In the genomic region with DNA sequence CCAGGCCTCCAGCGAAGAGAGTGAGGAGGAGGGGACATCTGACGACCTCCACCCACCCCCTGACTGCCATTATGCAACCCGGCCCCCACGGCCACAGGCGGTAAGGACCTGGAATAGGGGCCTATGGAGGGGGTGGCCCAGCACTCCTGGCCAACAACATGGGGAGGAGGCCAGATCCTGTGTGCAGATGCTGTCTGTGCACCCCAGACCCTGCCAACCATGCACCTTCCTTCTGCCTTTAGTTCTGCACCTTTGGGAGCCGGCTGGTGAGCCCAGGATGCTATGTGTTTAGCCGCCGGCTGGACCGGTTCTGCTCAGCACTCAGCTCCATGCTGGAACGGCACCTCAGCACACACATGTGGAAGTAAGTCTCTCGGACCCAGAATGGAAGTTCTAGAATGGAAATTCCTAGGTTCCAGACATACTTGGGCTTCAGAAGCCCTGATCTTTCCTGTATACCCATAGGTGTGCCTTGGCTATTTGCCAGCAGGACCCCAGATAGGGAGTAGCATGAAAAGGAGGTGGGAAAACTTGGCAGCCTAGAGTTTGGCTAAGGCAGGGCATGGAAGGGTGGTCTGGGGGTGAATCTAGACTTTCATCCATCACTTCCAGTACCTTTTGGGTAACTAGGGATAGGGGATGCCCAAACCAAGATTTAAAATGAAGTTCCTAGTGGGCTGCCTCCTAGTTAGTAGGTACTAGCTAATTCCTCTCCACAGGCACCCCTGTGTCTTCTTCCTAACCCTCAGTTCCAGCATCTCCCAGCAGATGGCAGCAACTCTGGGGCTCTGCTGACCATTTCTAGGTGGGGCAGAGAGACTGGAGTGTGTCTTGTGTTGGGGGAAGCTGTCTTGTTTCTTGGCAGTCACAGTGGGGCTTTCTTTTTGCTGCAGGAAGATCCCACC, we compare ENCODE assay signal across 9 cellular contexts. TPM values are rescaled to one million over a fixed set of nuclear protein-coding genes. Genes with fewer than 3 reads are reported as not detected.
DNase-seq lines count a peak whose midpoint lies in the region; ATAC-seq, FAIRE-seq and TF ChIP-seq lines count a peak whose summit lies in the region.
"Had no signal": no experiment of that assay in that cellular context is flagged by ENCODE, and none has a peak within 500 bp of the region (broad histone marks: within the 10 kb centered on the region; RNA-seq: fewer than 3 reads in every experiment).

No MANE protein-coding gene starts in this region.

- H3K4me2 ChIP-seq in PC-9 = no peak overlapping the region

- intact Hi-C loops in PC-9 (cut with micrococcal nuclease; ENCODE audit: unreplicated experiment) = no loop called here

- TF ChIP-seq CTCF in D721Med (IDR thresholded peaks at IDR 0.05; ENCODE audit: insufficient read depth, missing control alignments) (peak; percentile 82), PC-9 (conservative IDR thresholded peaks at IDR 0.05) (peak; percentile 88), fibroblast of mammary gland (conservative IDR thresholded peaks at IDR 0.05; ENCODE audit: control insufficient read depth, insufficient read depth, low read depth, low read length) (peak; percentile 91)

- no peak overlapping the region for H3K27ac ChIP-seq in PC-9

- H3K27me3 ChIP-seq in PC-9 (ENCODE audit: insufficient read depth, low read depth) = no peaks in the 10 kb centered on the region

- POLR2A ChIA-PET in PC-9 (lab: Charles Lee; ENCODE audit: unreplicated experiment) = no interaction called here

- FAIRE-seq in D721Med (lab: Jason Lieb, UNC) = no peak
- FAIRE-seq in urothelium cell line (lab: Jason Lieb, UNC) = no peak
- FAIRE-seq: TTC549 had no signal

- peaks cover 11% of the 10 kb centered on the region for H3K4me1 ChIP-seq in PC-9 (replicated peaks; ENCODE audit: insufficient read depth)

- H3K79me2 ChIP-seq in PC-9 (ENCODE audit: low read depth) = peaks cover 9% of the 10 kb centered on the region

- H2AFZ ChIP-seq in PC-9 = no peak overlapping the region

- no peaks in the 10 kb centered on the region; the same call in 1 of the 2 replicates for H4K20me1 ChIP-seq in PC-9 (ENCODE audit: insufficient read depth)

- peak; percentile 72 for DNase-seq in D721Med (ENCODE audit: insufficient read length, low spot score)
- DNase-seq in PC-9 = peak; percentile 55 to 61
- DNase-seq in activated T-cell treated with anti-CD3 and anti-CD28 coated beads, Interleukin-2, amount 50 U/mL, for 48 hours = peak; percentile 78 to 80
- peak; percentile 63 for DNase-seq in fibroblast of mammary gland (ENCODE audit: low read depth)
- peak in 43 of 56 donors; percentile 13 to 85 (median 46) for DNase-seq in nucleus accumbens (lab: John Stamatoyannopoulos, UW)
- peak; percentile 76 for DNase-seq in urothelium cell line (ENCODE audit: low spot score)
- DNase-seq in cortex of kidney (lab: John Stamatoyannopoulos, UW) = no peak

- no peaks in the 10 kb centered on the region for H3K9me2 ChIP-seq in PC-9 (ENCODE audit: insufficient read depth)

- CTCF ChIA-PET in PC-9 (lab: Charles Lee) = interaction anchor here (0.5 to 3.5 kb wide), 7 partner anchors 39 to 1822 kb away, joined by 3 to 25 read pairs (median 4); no protein-coding TSS in a partner anchor

- no TSS peak for BruUV-seq in PC-9 (replicated peaks; lab: Mats Ljungman, UMichigan)

- no peaks in the 10 kb centered on the region for H3K36me3 ChIP-seq in PC-9 (ENCODE audit: low read depth)

- peaks cover 14% of the 10 kb centered on the region; the same call in 1 of the 2 replicates for H3F3A ChIP-seq in PC-9 (ENCODE audit: insufficient read depth, low read depth)

- peak; percentile 35 for ATAC-seq in HG03565 (IDR thresholded peaks at IDR 0.05; ENCODE audit: unreplicated experiment)

- no peaks in the 10 kb centered on the region for H3K9me3 ChIP-seq in PC-9 (ENCODE audit: insufficient read depth, low read depth)

- H3K4me3 ChIP-seq in PC-9 (no peak overlapping the region), fibroblast of mammary gland (ENCODE audit: control insufficient read depth, low read depth, low read length) (no peak overlapping the region)

RNA-seq across cellular contexts. Expression of a gene that starts 3.6 kb away (rescaled TPM):
- total RNA-seq in PC-9 (2021) = 11.6 and 11.7 TPM in 2 replicates

RNA-seq across cellular contexts. Expression of a gene that starts 6.6 kb away (rescaled TPM):
- 4.7 and 5.7 TPM in 2 replicates for total RNA-seq in PC-9 (2021)

RNA-seq across cellular contexts. Expression of a gene that starts 19.2 kb away (rescaled TPM):
- 4.1 and 4.2 TPM in 2 replicates for total RNA-seq in PC-9 (2021)

RNA-seq across cellular contexts. Expression of a gene that starts 23.9 kb away (rescaled TPM):
- total RNA-seq in PC-9 (2021) = 0.09 and 0.28 TPM in 2 replicates

RNA-seq across cellular contexts. Expression of a gene that starts 49.4 kb away (rescaled TPM):
- not detected in 2 replicates for total RNA-seq in PC-9 (2021)
